Comparison of ENCODE assay signal across 22 cellular contexts in the genomic region with DNA sequence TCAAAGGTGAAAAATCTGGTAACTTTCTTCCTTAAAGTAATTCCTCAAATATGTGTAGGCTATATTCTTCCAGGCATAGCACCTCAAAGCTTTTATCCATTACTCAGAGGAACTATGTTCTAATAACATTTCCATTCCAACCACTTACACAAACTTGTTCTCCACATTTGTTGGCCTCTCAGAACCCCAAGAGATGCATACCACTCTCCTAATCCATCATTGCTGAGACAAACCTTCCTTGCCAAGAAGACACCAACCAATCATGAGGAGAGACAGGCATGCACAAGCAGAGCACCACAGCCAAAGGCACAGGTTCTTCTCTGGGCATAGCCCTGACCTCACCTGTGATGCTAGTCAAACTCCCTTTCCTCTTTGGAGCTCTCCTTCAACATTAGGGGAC. TPM values are rescaled to one million over a fixed set of nuclear protein-coding genes. Genes with fewer than 3 reads are reported as not detected.
A peak's percentile ranks its signal among the peaks of the same experiment; 100 is the strongest.
DNase-seq lines count a peak whose midpoint lies in the region; ATAC-seq, FAIRE-seq and TF ChIP-seq lines count a peak whose summit lies in the region.
"Had no signal": no experiment of that assay in that cellular context is flagged by ENCODE, and none has a peak within 500 bp of the region (broad histone marks: within the 10 kb centered on the region; RNA-seq: fewer than 3 reads in every experiment).

No MANE protein-coding gene starts in this region.

- H3K9me3 ChIP-seq in astrocyte (ENCODE audit: insufficient read depth, low read depth, low read length) (no peaks in the 10 kb centered on the region), smooth muscle cell (replicated peaks; ENCODE audit: low read depth) (no peaks in the 10 kb centered on the region)
- H3K9me3 ChIP-seq: BLaER1, HAP-1 had no signal

- H3K36me3 ChIP-seq in astrocyte (ENCODE audit: insufficient read depth, low read length) (peaks cover 8% of the 10 kb centered on the region), smooth muscle cell (ENCODE audit: low read depth) (peaks cover 3% of the 10 kb centered on the region)
- H3K36me3 ChIP-seq: BLaER1, HAP-1 had no signal

- H3K36me3 Mint-ChIP-seq in astrocyte (ENCODE audit: low read depth, unreplicated experiment) = peaks cover 12% of the 10 kb centered on the region
- H3K36me3 Mint-ChIP-seq: CD14-positive monocyte; CD4-positive, alpha-beta memory T cell; IgD-negative memory B cell had no signal

- intact Hi-C loops in left cardiac atrium (cut with DNase I) = no loop called here

- no peak overlapping the region for H3K4me3 Mint-ChIP-seq in astrocyte (ENCODE audit: unreplicated experiment)
- H3K4me3 Mint-ChIP-seq: CD14-positive monocyte; CD4-positive, alpha-beta memory T cell; IgD-negative memory B cell had no signal

- POLR2A ChIA-PET in GM10248 (lab: Yijun Ruan, JAX) = no interaction called here

- no peak for FAIRE-seq in astrocyte (lab: Jason Lieb, UNC)
- FAIRE-seq: A204.1, GM12891, HTR-8/SVneo had no signal

- H3K27ac ChIP-seq in astrocyte (ENCODE audit: low read depth, low read length) (no peak overlapping the region), smooth muscle cell (ENCODE audit: low read depth) (peak overlapping the region; percentile 67)
- H3K27ac ChIP-seq: BLaER1, GM23248 had no signal

- H3K4me3 ChIP-seq in AG10803 (ENCODE audit: low read length) (no peak overlapping the region), astrocyte (ENCODE audit: insufficient read depth, low read depth, low read length) (no peak overlapping the region), fibroblast of the aortic adventitia (ENCODE audit: low read depth, low read length) (no peak overlapping the region), smooth muscle cell (no peak overlapping the region)
- H3K4me3 ChIP-seq: BLaER1, GM23248, HAP-1 had no signal

- H3K27me3 ChIP-seq in astrocyte (ENCODE audit: insufficient read depth, low read length) (no peaks in the 10 kb centered on the region), smooth muscle cell (ENCODE audit: low read depth) (no peaks in the 10 kb centered on the region)
- H3K27me3 ChIP-seq: BLaER1 had no signal

- CTCF ChIA-PET in GM10248 (lab: Yijun Ruan, JAX) = interaction anchor here (1.0 to 1.9 kb wide), 2 partner anchors 15 kb away, joined by 3 to 4 read pairs; no protein-coding TSS in a partner anchor

- no peak overlapping the region for H2AFZ ChIP-seq in astrocyte (ENCODE audit: low read depth, low read length)
- no peak overlapping the region for H2AFZ ChIP-seq in smooth muscle cell (ENCODE audit: low read depth)
- H2AFZ ChIP-seq: GM23248 had no signal

- no peak overlapping the region for H3K27ac Mint-ChIP-seq in astrocyte (ENCODE audit: unreplicated experiment)
- H3K27ac Mint-ChIP-seq: CD4-positive, alpha-beta memory T cell; IgD-negative memory B cell had no signal

- peaks cover 31% of the 10 kb centered on the region for H3F3A ChIP-seq in smooth muscle cell (ENCODE audit: low read depth)

- ATAC-seq in left cardiac atrium = no peak

- H3K9ac ChIP-seq in astrocyte (ENCODE audit: low read length) (no peak overlapping the region), smooth muscle cell (ENCODE audit: low read depth) (no peak overlapping the region)
- H3K9ac ChIP-seq: BLaER1, GM23248 had no signal

- peaks cover 14% of the 10 kb centered on the region for H3K4me1 Mint-ChIP-seq in astrocyte (ENCODE audit: low read depth, unreplicated experiment)
- H3K4me1 Mint-ChIP-seq: CD14-positive monocyte; CD4-positive, alpha-beta memory T cell; IgD-negative memory B cell had no signal

- H3K9me3 Mint-ChIP-seq in astrocyte (ENCODE audit: unreplicated experiment) = peaks cover 1% of the 10 kb centered on the region

- H3K4me1 ChIP-seq in astrocyte (ENCODE audit: insufficient read depth, low read length) (peaks cover 3% of the 10 kb centered on the region), smooth muscle cell (ENCODE audit: low read depth) (peaks cover 11% of the 10 kb centered on the region)
- H3K4me1 ChIP-seq: BLaER1, HAP-1 had no signal

- H4K20me1 ChIP-seq in astrocyte (ENCODE audit: insufficient read depth, low read length) (peaks cover 92% of the 10 kb centered on the region), smooth muscle cell (ENCODE audit: low read depth) (peaks cover 100% of the 10 kb centered on the region)
- H4K20me1 ChIP-seq: BLaER1 had no signal

- TF ChIP-seq CTCF in AG10803 (conservative IDR thresholded peaks at IDR 0.05; ENCODE audit: low read length) = no peak
- no peak for TF ChIP-seq CTCF in astrocyte (IDR thresholded peaks at IDR 0.05; ENCODE audit: insufficient read depth, low read depth, low read length)
- no peak for TF ChIP-seq CTCF in fibroblast of the aortic adventitia (IDR thresholded peaks at IDR 0.05; ENCODE audit: insufficient read depth, low read length)
- no peak for TF ChIP-seq CTCF in smooth muscle cell (IDR thresholded peaks at IDR 0.05; ENCODE audit: borderline replicate concordance, insufficient read depth, poor library complexity, severe bottlenecking)
- no peak for TF ChIP-seq CTCF in GM10248 (IDR thresholded peaks at IDR 0.05; ENCODE audit: control extremely low read depth, extremely low read depth, low read depth, missing control alignments)

- peak; percentile 49 for DNase-seq in AG10803 (ENCODE audit: low read depth)
- DNase-seq in astrocyte (ENCODE audit: low read depth) = peak; percentile 39
- peak; percentile 16 for DNase-seq in fibroblast of the aortic adventitia (ENCODE audit: low read depth)
- no peak for DNase-seq in smooth muscle cell (lab: John Stamatoyannopoulos, UW; ENCODE audit: unreplicated experiment)
- no peak for DNase-seq in GM10248 (ENCODE audit: extremely low spot score)
- no peak for DNase-seq in left cardiac atrium
- no peak for DNase-seq in DMS153 (lab: John Stamatoyannopoulos, UW)
- DNase-seq: Calu3; CD4-positive, alpha-beta memory T cell; DMS53; DND-41; EL; GM23248; KBM-7 had no signal

- H3K27me3 Mint-ChIP-seq in astrocyte (ENCODE audit: low read depth, unreplicated experiment) = no peaks in the 10 kb centered on the region
- H3K27me3 Mint-ChIP-seq: CD4-positive, alpha-beta memory T cell; IgD-negative memory B cell had no signal

- H3K79me2 ChIP-seq in astrocyte (ENCODE audit: insufficient read depth, low read length) (peaks cover 100% of the 10 kb centered on the region), smooth muscle cell (ENCODE audit: low read depth) (peaks cover 100% of the 10 kb centered on the region)

- H3K4me2 ChIP-seq in astrocyte (ENCODE audit: low read length) (no peak overlapping the region), smooth muscle cell (no peak overlapping the region)
- H3K4me2 ChIP-seq: BLaER1 had no signal

RNA-seq across cellular contexts. Expression of a gene that starts 20.9 kb away (rescaled TPM):
- total RNA-seq in astrocyte (313 and 509 TPM in 2 replicates), fibroblast of the aortic adventitia (ENCODE audit: low replicate concordance) (397 and 695 TPM in 2 replicates), smooth muscle cell (1,172 and 1,251 TPM in 2 replicates), left cardiac atrium (10 to 100 TPM; 12.8 to 48.7 TPM)
- 637 and 1,034 TPM in 2 replicates for polyA plus RNA-seq in smooth muscle cell
- total RNA-seq: Calu3; CD4-positive, alpha-beta memory T cell; G401 had no signal
- polyA plus RNA-seq: CD14-positive monocyte; CD4-positive, alpha-beta memory T cell; IgD-negative memory B cell had no signal

Comparison
In these comparisons a context has a peak if more than half of its experiments do, and no peak if none do; other contexts are left out.
1. DNase-seq: peak in AG10803 (single experiment), astrocyte (single experiment) and fibroblast of the aortic adventitia (single experiment); none in smooth muscle cell (single experiment), GM10248 (single experiment), left cardiac atrium (single experiment) and DMS153 (single experiment).